ENCODE assay signal across 26 cellular contexts in genomic region chr1:111696330-111696729, GRCh38. TPM values are rescaled to one million over a fixed set of nuclear protein-coding genes. Genes with fewer than 3 reads are reported as not detected.
DNase-seq lines count a peak whose midpoint lies in the region; ATAC-seq and TF ChIP-seq lines count a peak whose summit lies in the region.
"Had no signal": no experiment of that assay in that cellular context is flagged by ENCODE, and none has a peak within 500 bp of the region (broad histone marks: within the 10 kb centered on the region; RNA-seq: fewer than 3 reads in every experiment).

No MANE protein-coding gene starts in this region.

- H3K27ac ChIP-seq in SU-DHL-6 (ENCODE audit: low read depth, low read length): peak overlapping the region; percentile 5; the same call in 1 of the 2 replicates
- H3K27ac ChIP-seq: esophagus muscularis mucosa, SJCRH30, suprapubic skin, vagina, WERI-Rb-1 had no signal

- no peaks in the 10 kb centered on the region for H3K9me2 ChIP-seq in SU-DHL-6 (replicated peaks; ENCODE audit: insufficient read depth, low read length)

- DNase-seq in activated CD4-positive, alpha-beta T cell treated with anti-CD3 and anti-CD28 coated beads, Interleukin-2, amount 10 ng/mL, durations not matched to agents 7 days and 5 days: no peak
- DNase-seq in activated CD4-positive, alpha-beta T cell treated with anti-CD3 and anti-CD28 coated beads, Interleukin-2, amount 10 ng/mL, durations not matched to agents 24 days and 14 days: no peak
- DNase-seq in naive B cell (no peak), GDM1 (lab: John Stamatoyannopoulos, UW) (no peak), dermis blood vessel endothelial cell (no peak)
- DNase-seq: activated effector memory CD4-positive, alpha-beta T cell treated with Interleukin-2 at 50 U/mL for 16 hours; anterior cingulate cortex; cerebellar nuclear complex; DMS 273 treated with DMSO at 0.1 percent for 48 hours; effector CD8-positive, alpha-beta T cell; GF-D8; left cardiac atrium; mesendoderm; NCI-H146; NCI-H82; SJCRH30; stimulated activated CD8-positive, alpha-beta memory T cell treated with anti-CD3 and anti-CD28 coated beads, Interleukin-4, amount 100 ng/mL, for 48 hours; WERI-Rb-1 had no signal

- H3K4me1 Mint-ChIP-seq in activated CD4-positive, alpha-beta T cell treated with anti-CD3 and anti-CD28 coated beads, Interleukin-2, amount 10 ng/mL, durations not matched to agents 7 days and 5 days: peaks cover 36% of the 10 kb centered on the region
- peaks cover 45% of the 10 kb centered on the region for H3K4me1 Mint-ChIP-seq in activated CD4-positive, alpha-beta T cell treated with anti-CD3 and anti-CD28 coated beads, Interleukin-2, amount 10 ng/mL, durations not matched to agents 24 days and 14 days
- H3K4me1 Mint-ChIP-seq in naive B cell: peaks cover 28 to 42% (median 34%) of the 10 kb centered on the region in 3 donors
- H3K4me1 Mint-ChIP-seq: neural crest cell had no signal

- peaks cover 73% of the 10 kb centered on the region for H3K36me3 Mint-ChIP-seq in activated CD4-positive, alpha-beta T cell treated with anti-CD3 and anti-CD28 coated beads, Interleukin-2, amount 10 ng/mL, durations not matched to agents 7 days and 5 days (ENCODE audit: low read depth)
- H3K36me3 Mint-ChIP-seq in activated CD4-positive, alpha-beta T cell treated with anti-CD3 and anti-CD28 coated beads, Interleukin-2, amount 10 ng/mL, durations not matched to agents 24 days and 14 days (ENCODE audit: low read depth): peaks cover 71% of the 10 kb centered on the region
- H3K36me3 Mint-ChIP-seq in naive B cell: peaks cover 28 to 32% of the 10 kb centered on the region in 2 donors

- POLR2A ChIA-PET in activated CD4-positive, alpha-beta T cell treated with anti-CD3 and anti-CD28 coated beads, Interleukin-2, amount 10 ng/mL, durations not matched to agents 7 days and 5 days (lab: Charles Lee): no interaction called here

- H3K9ac ChIP-seq in SU-DHL-6 (ENCODE audit: low read length): no peak overlapping the region

- H3K4me3 Mint-ChIP-seq in activated CD4-positive, alpha-beta T cell treated with anti-CD3 and anti-CD28 coated beads, Interleukin-2, amount 10 ng/mL, durations not matched to agents 7 days and 5 days: no peak overlapping the region
- H3K4me3 Mint-ChIP-seq in activated CD4-positive, alpha-beta T cell treated with anti-CD3 and anti-CD28 coated beads, Interleukin-2, amount 10 ng/mL, durations not matched to agents 24 days and 14 days: no peak overlapping the region
- no peak overlapping the region for H3K4me3 Mint-ChIP-seq in naive B cell
- H3K4me3 Mint-ChIP-seq: neural crest cell had no signal

- H3K27ac Mint-ChIP-seq in activated CD4-positive, alpha-beta T cell treated with anti-CD3 and anti-CD28 coated beads, Interleukin-2, amount 10 ng/mL, durations not matched to agents 7 days and 5 days: peak overlapping the region; percentile 38
- H3K27ac Mint-ChIP-seq in activated CD4-positive, alpha-beta T cell treated with anti-CD3 and anti-CD28 coated beads, Interleukin-2, amount 10 ng/mL, durations not matched to agents 24 days and 14 days: no peak overlapping the region
- H3K27ac Mint-ChIP-seq in naive B cell: peak overlapping the region; percentile 5 to 79 (median 34)

- H3K27me3 ChIP-seq in SU-DHL-6 (ENCODE audit: low read length): no peaks in the 10 kb centered on the region
- H3K27me3 ChIP-seq: esophagus muscularis mucosa, SJCRH30, suprapubic skin, vagina had no signal

- H4K20me1 ChIP-seq in SU-DHL-6 (ENCODE audit: low read depth, low read length): no peaks in the 10 kb centered on the region

- H3K79me2 ChIP-seq in SU-DHL-6 (ENCODE audit: insufficient read depth, low read length): peaks cover 11% of the 10 kb centered on the region; the same call in 1 of the 2 replicates

- no peak overlapping the region for H2AFZ ChIP-seq in SU-DHL-6 (ENCODE audit: low read depth, low read length, severe bottlenecking)

- TF ChIP-seq CTCF in SU-DHL-6 (IDR thresholded peaks at IDR 0.05; ENCODE audit: insufficient read depth, low read length, poor library complexity, severe bottlenecking): no peak

- intact Hi-C loops in activated CD4-positive, alpha-beta T cell treated with anti-CD3 and anti-CD28 coated beads, Interleukin-2, amount 10 ng/mL, durations not matched to agents 24 days and 14 days (cut with micrococcal nuclease): loop anchor here (2.0 kb wide), 1 partner anchor 62 kb away; no protein-coding TSS in a partner anchor

- CTCF ChIA-PET in activated CD4-positive, alpha-beta T cell treated with anti-CD3 and anti-CD28 coated beads, Interleukin-2, amount 10 ng/mL, durations not matched to agents 7 days and 5 days (lab: Charles Lee): interaction anchor here (0.9 kb wide), 1 partner anchor 16 kb away, joined by 3 read pairs; no protein-coding TSS in a partner anchor

- H3F3A ChIP-seq in SU-DHL-6 (ENCODE audit: insufficient read depth): no peaks in the 10 kb centered on the region; the same call in 1 of the 2 replicates

- H3K4me2 ChIP-seq in SU-DHL-6 (ENCODE audit: low read depth, low read length, poor library complexity, severe bottlenecking): no peak overlapping the region

- no peaks in the 10 kb centered on the region for H3K9me3 Mint-ChIP-seq in activated CD4-positive, alpha-beta T cell treated with anti-CD3 and anti-CD28 coated beads, Interleukin-2, amount 10 ng/mL, durations not matched to agents 7 days and 5 days
- H3K9me3 Mint-ChIP-seq in activated CD4-positive, alpha-beta T cell treated with anti-CD3 and anti-CD28 coated beads, Interleukin-2, amount 10 ng/mL, durations not matched to agents 24 days and 14 days: no peaks in the 10 kb centered on the region
- H3K9me3 Mint-ChIP-seq in naive B cell: no peaks in the 10 kb centered on the region
- H3K9me3 Mint-ChIP-seq: neural crest cell had no signal

- H3K9me3 ChIP-seq in SU-DHL-6 (ENCODE audit: insufficient read depth, low read length): no peaks in the 10 kb centered on the region
- H3K9me3 ChIP-seq: esophagus muscularis mucosa, SJCRH30, suprapubic skin, vagina had no signal

- ATAC-seq in GM18868 (IDR thresholded peaks at IDR 0.05; ENCODE audit: unreplicated experiment): peak; percentile 48
- no peak for ATAC-seq in naive B cell (ENCODE audit: low read depth in 2 of 2)
- no peak for ATAC-seq in GM18873 (IDR thresholded peaks at IDR 0.05; ENCODE audit: low FRiP score, unreplicated experiment)
- ATAC-seq: left cardiac atrium had no signal

- H3K36me3 ChIP-seq in SU-DHL-6 (ENCODE audit: low read length): peaks cover 64% of the 10 kb centered on the region

- H3K4me3 ChIP-seq in SU-DHL-6 (ENCODE audit: insufficient read depth, low read length, poor library complexity, severe bottlenecking): no peak overlapping the region
- H3K4me3 ChIP-seq: esophagus muscularis mucosa, SJCRH30, suprapubic skin, vagina had no signal

- H3K27me3 Mint-ChIP-seq in activated CD4-positive, alpha-beta T cell treated with anti-CD3 and anti-CD28 coated beads, Interleukin-2, amount 10 ng/mL, durations not matched to agents 7 days and 5 days: no peaks in the 10 kb centered on the region
- H3K27me3 Mint-ChIP-seq in activated CD4-positive, alpha-beta T cell treated with anti-CD3 and anti-CD28 coated beads, Interleukin-2, amount 10 ng/mL, durations not matched to agents 24 days and 14 days: no peaks in the 10 kb centered on the region
- H3K27me3 Mint-ChIP-seq in naive B cell: no peaks in the 10 kb centered on the region

RNA-seq across cellular contexts. Expression of gene INKA2, which starts 42.9 kb away (rescaled TPM):
- total RNA-seq in activated CD4-positive, alpha-beta T cell treated with anti-CD3 and anti-CD28 coated beads, Interleukin-2, amount 10 ng/mL, durations not matched to agents 7 days and 5 days: 1 to 10 TPM; 2.4 to 4.2 TPM
- total RNA-seq in activated CD4-positive, alpha-beta T cell treated with anti-CD3 and anti-CD28 coated beads, Interleukin-2, amount 10 ng/mL, durations not matched to agents 24 days and 14 days: 2.4 and 2.6 TPM in 2 replicates
- polyA plus RNA-seq in naive B cell (ENCODE audit: low read depth in 6 of 6): under 1 TPM in 5 of 6 donors, not detected in 1; 0.28 to 0.86 (median 0.40) TPM
- total RNA-seq in dermis blood vessel endothelial cell: 9.7 and 12.2 TPM in 2 replicates
- total RNA-seq: A172 had no signal

RNA-seq across cellular contexts. Expression of gene DDX20, which starts 59.4 kb away (rescaled TPM):
- total RNA-seq in activated CD4-positive, alpha-beta T cell treated with anti-CD3 and anti-CD28 coated beads, Interleukin-2, amount 10 ng/mL, durations not matched to agents 7 days and 5 days: 10 to 100 TPM; 14.4 to 18.9 TPM
- 18.7 and 24.2 TPM in 2 replicates for total RNA-seq in activated CD4-positive, alpha-beta T cell treated with anti-CD3 and anti-CD28 coated beads, Interleukin-2, amount 10 ng/mL, durations not matched to agents 24 days and 14 days
- 10 to 100 TPM in 5 of 6 donors, 1 to 10 TPM in 1; 7.5 to 15.7 (median 11.5) TPM for polyA plus RNA-seq in naive B cell (ENCODE audit: low read depth in 6 of 6)
- 25.6 and 28.1 TPM in 2 replicates for total RNA-seq in dermis blood vessel endothelial cell
